In the genomic region with DNA sequence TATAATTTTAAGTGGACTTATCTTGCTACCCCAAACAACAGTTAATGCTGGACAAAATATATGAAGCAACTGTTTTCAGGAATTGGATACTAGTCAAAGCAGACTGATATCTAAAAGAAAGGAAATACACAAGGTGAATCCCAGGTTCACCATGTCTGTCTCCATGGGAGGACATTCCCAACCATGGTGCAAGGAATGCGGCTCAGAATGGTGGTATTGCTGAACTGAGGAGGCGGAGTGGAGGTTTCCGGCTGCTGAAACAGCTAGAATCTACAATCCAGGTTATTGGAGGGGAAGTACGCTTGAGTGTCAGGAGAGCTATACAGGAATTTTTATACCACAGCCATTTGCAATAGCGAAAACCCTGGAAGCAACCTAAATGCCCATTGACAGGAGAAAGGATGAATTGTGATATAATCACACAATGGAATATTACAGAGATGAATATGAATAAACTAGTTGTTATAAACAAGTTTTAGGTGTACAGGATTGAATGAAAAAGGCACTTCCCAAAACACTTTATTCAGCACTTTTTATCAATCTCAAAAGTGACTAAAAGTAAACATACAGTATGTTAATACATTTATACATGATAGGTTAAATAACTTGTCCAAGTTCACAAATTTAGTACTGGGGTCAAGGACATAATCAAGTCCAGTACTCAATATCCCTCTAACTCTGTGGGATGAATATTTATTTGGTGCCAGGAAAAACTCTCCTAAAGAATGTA, we compare ENCODE assay signal across 15 cellular contexts.
"Had no signal": no experiment of that assay in that cellular context is flagged by ENCODE, and none has a peak within 500 bp of the region (broad histone marks: within the 10 kb centered on the region; RNA-seq: fewer than 3 reads in every experiment).

No MANE protein-coding gene starts in this region.

- H3K4me3 ChIP-seq: sigmoid colon had no signal

- H3K27ac ChIP-seq: sigmoid colon had no signal

- ATAC-seq: left ventricle myocardium superior had no signal

- H3K9me3 ChIP-seq: sigmoid colon had no signal

- FAIRE-seq: kidney had no signal

- H3K27ac Mint-ChIP-seq: nephron had no signal

- H3K4me1 ChIP-seq: sigmoid colon had no signal

- H3K27me3 ChIP-seq: sigmoid colon had no signal

- DNase-seq: activated CD4-positive, alpha-beta T cell treated with anti-CD3 and anti-CD28 coated beads, Interleukin-2, amount 50 U/mL, for 4 hours; activated CD4-positive, CD25-positive, alpha-beta regulatory T cell treated with anti-CD3 and anti-CD28 coated beads, Interleukin-2, amount 50 U/mL, for 72 hours; activated T-cell treated with anti-CD3 and anti-CD28 coated beads, Interleukin-2, amount 50 U/mL, for 48 hours; central memory CD4-positive, alpha-beta T cell; cortex of kidney; effector CD8-positive, alpha-beta T cell; foreskin melanocyte; head of caudate nucleus; kidney; left ventricle myocardium superior; mesenchymal stem cell; sigmoid colon; stimulated activated CD4-positive, alpha-beta T cell treated with anti-CD3 and anti-CD28 coated beads, Interleukin-2, amount 100 ng/mL, for 24 hours; stimulated activated naive CD4-positive, alpha-beta T cell treated with Interleukin-2 at 50 U/mL for 16 hours had no signal

- H3K4me3 Mint-ChIP-seq: nephron had no signal

- H3K4me1 Mint-ChIP-seq: nephron had no signal

- H3K9me3 Mint-ChIP-seq: nephron had no signal
